8 cellular contexts compared by ENCODE assay signal in genomic region chr2:207770602-207771404, GRCh38. TPM values are rescaled to one million over a fixed set of nuclear protein-coding genes. Genes with fewer than 3 reads are reported as not detected.
DNase-seq lines count a peak whose midpoint lies in the region; ATAC-seq and TF ChIP-seq lines count a peak whose summit lies in the region.

No MANE protein-coding gene starts in this region.

- POLR2A ChIA-PET in naive thymus-derived CD8-positive, alpha-beta T cell (lab: Charles Lee): interaction anchor here (0.7 to 1.3 kb wide), 3 partner anchors 60 to 258 kb away, joined by 4 to 9 read pairs (median 5); partner anchors contain the start of gene CCNYL1

- TF ChIP-seq CTCF in C4-2B (conservative IDR thresholded peaks at IDR 0.05): no peak

- peaks cover 15 to 38% (median 30%) of the 10 kb centered on the region in 4 donors for H3K4me1 Mint-ChIP-seq in naive thymus-derived CD8-positive, alpha-beta T cell

- H3K27ac ChIP-seq in C4-2B: peak overlapping the region; percentile 97

- peak overlapping the region; percentile 87 to 97 (median 94) for H3K4me3 Mint-ChIP-seq in naive thymus-derived CD8-positive, alpha-beta T cell

- H3K27ac Mint-ChIP-seq in naive thymus-derived CD8-positive, alpha-beta T cell: peak overlapping the region in 3 of 10 donors; percentile 55 to 72 (median 65)

- no peaks in the 10 kb centered on the region for H3K36me3 Mint-ChIP-seq in naive thymus-derived CD8-positive, alpha-beta T cell

- DNase-seq in MV-4-11 (lab: John Stamatoyannopoulos, UW) (peak; percentile 64), dermis blood vessel endothelial cell (peak; percentile 24), NCI-H226 (no peak), NCI-H524 (lab: John Stamatoyannopoulos, UW) (no peak), NCI-H2196 (lab: John Stamatoyannopoulos, UW; ENCODE audit: unreplicated experiment) (no peak)
- DNase-seq in naive thymus-derived CD8-positive, alpha-beta T cell: no peak

- no peak for ATAC-seq in naive thymus-derived CD8-positive, alpha-beta T cell
- no peak for ATAC-seq in HG02840 (IDR thresholded peaks at IDR 0.05; ENCODE audit: low FRiP score, unreplicated experiment)

- no peaks in the 10 kb centered on the region for H3K9me3 Mint-ChIP-seq in naive thymus-derived CD8-positive, alpha-beta T cell

- peaks cover 6 to 20% (median 13%) of the 10 kb centered on the region in 5 donors for H3K27me3 Mint-ChIP-seq in naive thymus-derived CD8-positive, alpha-beta T cell

RNA-seq across cellular contexts. Expression of gene FZD5, which starts 1.1 kb away (rescaled TPM):
- total RNA-seq in dermis blood vessel endothelial cell: 5.3 and 5.4 TPM in 2 replicates
- total RNA-seq in naive thymus-derived CD8-positive, alpha-beta T cell: under 1 TPM; 0.27 to 0.39 TPM
- polyA plus RNA-seq in naive thymus-derived CD8-positive, alpha-beta T cell: under 1 TPM in 2 of 3 donors, not detected in 1; 0.02 to 0.13 TPM

RNA-seq across cellular contexts. Expression of gene CCNYL1, which starts 59.4 kb away (rescaled TPM):
- total RNA-seq in dermis blood vessel endothelial cell: 30.3 and 53.9 TPM in 2 replicates
- total RNA-seq in naive thymus-derived CD8-positive, alpha-beta T cell: 10 to 100 TPM; 11.7 to 14.3 TPM
- 1 to 10 TPM; 1.2 to 2.1 (median 1.3) TPM for polyA plus RNA-seq in naive thymus-derived CD8-positive, alpha-beta T cell

Comparison
In these comparisons a context has a peak if more than half of its experiments do, and no peak if none do; other contexts are left out.
1. DNase-seq: peak in MV-4-11 (single experiment) and dermis blood vessel endothelial cell (single experiment); none in naive thymus-derived CD8-positive, alpha-beta T cell (0 of 10), NCI-H226 (single experiment), NCI-H524 (0 of 2) and NCI-H2196 (single experiment).